28 cellular contexts compared by ENCODE assay signal in genomic region chr6:41877051-41877680, GRCh38.
"Had no signal": no experiment of that assay in that cellular context is flagged by ENCODE, and none has a peak within 500 bp of the region (broad histone marks: within the 10 kb centered on the region; RNA-seq: fewer than 3 reads in every experiment).

No MANE protein-coding gene starts in this region.

- FAIRE-seq: bronchial epithelial cell had no signal

- H3K27me3 ChIP-seq: brain microvascular endothelial cell, dorsolateral prefrontal cortex, esophagus muscularis mucosa, foreskin keratinocyte, gastroesophageal sphincter, heart right ventricle, hepatocyte had no signal

- H3K79me2 ChIP-seq: hepatocyte had no signal

- H2AFZ ChIP-seq: hepatocyte had no signal

- H3K27ac ChIP-seq: coronary artery, dorsolateral prefrontal cortex, esophagus muscularis mucosa, foreskin keratinocyte, gastroesophageal sphincter, heart right ventricle, hepatocyte, WERI-Rb-1 had no signal

- DNase-seq: activated B cell treated with CpG ODN at 0.5 μM for 24 hours; activated CD4-positive, alpha-beta T cell treated with anti-CD3 and anti-CD28 coated beads for 48 hours; activated CD4-positive, alpha-beta T cell treated with anti-CD3 and anti-CD28 coated beads, Interleukin-2, amount 50 U/mL, for 1 hour; activated CD4-positive, alpha-beta T cell treated with anti-CD3 and anti-CD28 coated beads, Interleukin-2, amount 50 U/mL, for 48 hours; activated CD8-positive, alpha-beta memory T cell treated with anti-CD3 and anti-CD28 coated beads for 24 hours; activated CD8-positive, alpha-beta T cell treated with anti-CD3 and anti-CD28 coated beads for 36 hours; activated gamma-delta T cell; activated naive CD4-positive, alpha-beta T cell; activated naive CD4-positive, alpha-beta T cell treated with anti-CD3 and anti-CD28 coated beads, Interleukin-2, amount 10 ng/mL, durations not matched to agents 7 days and 5 days; activated T-cell treated with anti-CD3 and anti-CD28 coated beads, Interleukin-2, amount 50 U/mL, for 4 hours; amniotic stem cell; anterior cingulate cortex; brain microvascular endothelial cell; dorsolateral prefrontal cortex; effector memory CD8-positive, alpha-beta T cell; erythroblast; foreskin keratinocyte; heart right ventricle; T-helper 17 cell; T1000; WERI-Rb-1 had no signal

- H3K4me2 ChIP-seq: hepatocyte had no signal

- H3K4me1 ChIP-seq: esophagus muscularis mucosa, foreskin keratinocyte, gastroesophageal sphincter, heart right ventricle had no signal

- ATAC-seq: activated CD4-positive, CD25-positive, alpha-beta regulatory T cell treated with anti-CD3 and anti-CD28 coated beads, Interleukin-2, amount 50 U/mL, for 24 hours; activated CD8-positive, alpha-beta T cell treated with anti-CD3 and anti-CD28 coated beads for 36 hours; activated T-cell treated with anti-CD3 and anti-CD28 coated beads, Interleukin-2, amount 50 U/mL, for 4 hours; activated T-helper 17 cell treated with anti-CD3 and anti-CD28 coated beads, Interleukin-2, amount 50 U/mL, for 72 hours; effector memory CD8-positive, alpha-beta T cell; foreskin keratinocyte; gastroesophageal sphincter; heart right ventricle; T-helper 17 cell had no signal

- H3K36me3 ChIP-seq: brain microvascular endothelial cell, heart right ventricle had no signal

- H3K4me3 ChIP-seq: coronary artery, dorsolateral prefrontal cortex, esophagus muscularis mucosa, gastroesophageal sphincter, heart right ventricle, hepatocyte had no signal

- H3K9me3 ChIP-seq: esophagus muscularis mucosa, gastroesophageal sphincter, heart right ventricle had no signal
